8 cellular contexts compared by ENCODE assay signal in the genomic region with DNA sequence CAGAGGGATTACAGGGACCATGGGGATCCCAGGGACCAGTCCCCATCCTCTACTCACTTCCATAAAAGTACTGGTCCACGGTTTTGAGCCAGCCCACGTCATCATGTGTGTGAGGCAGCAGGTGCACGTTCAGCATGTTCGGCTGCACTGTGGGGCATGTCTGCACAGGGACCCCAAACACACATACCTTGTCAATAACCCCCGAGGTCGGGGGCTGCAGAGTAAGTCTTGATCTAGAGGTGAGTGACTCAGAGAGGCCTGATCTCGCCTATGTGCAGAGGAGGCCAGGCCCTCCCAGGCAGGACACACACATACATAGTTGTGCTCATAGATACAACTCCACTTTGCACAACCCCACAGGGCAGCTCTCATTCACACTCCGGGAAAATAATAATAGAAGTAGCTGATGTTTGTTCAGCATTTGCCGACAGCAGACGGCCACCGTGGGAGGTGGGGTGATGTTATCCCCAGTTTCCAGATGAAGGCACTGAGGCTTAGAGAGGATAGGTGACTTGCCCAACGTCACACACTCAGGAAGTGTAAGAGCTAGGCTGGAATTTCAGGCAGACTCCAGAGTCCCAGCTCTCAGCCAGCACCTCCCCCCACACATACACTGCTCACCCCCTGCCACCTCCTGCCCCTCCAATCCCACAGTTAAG. TPM values are rescaled to one million over a fixed set of nuclear protein-coding genes. Genes with fewer than 3 reads are reported as not detected.
DNase-seq lines count a peak whose midpoint lies in the region; ATAC-seq, FAIRE-seq and TF ChIP-seq lines count a peak whose summit lies in the region.

No MANE protein-coding gene starts in this region.

- H3K36me3 Mint-ChIP-seq in T-cell = peaks cover 10% of the 10 kb centered on the region

- POLR2A ChIA-PET in T-cell (lab: Charles Lee) = no interaction called here

- no peaks in the 10 kb centered on the region for H3K27me3 Mint-ChIP-seq in T-cell

- CTCF ChIA-PET in T-cell (lab: Charles Lee) = interaction anchor here in 1 of 2 donors (0.5 to 1.7 kb wide), 5 partner anchors 26 to 132 kb away, joined by 3 to 6 read pairs (median 5); no protein-coding TSS in a partner anchor

- peak; percentile 40 for DNase-seq in GM23248
- DNase-seq in T-cell = no peak
- DNase-seq in fibroblast of lung (ENCODE audit: low read depth in 2 of 2) = peak in 1 of 2 donors; percentile 14
- DNase-seq in gastrocnemius medialis = no peak
- DNase-seq in DMS53 (lab: John Stamatoyannopoulos, UW) = no peak
- DNase-seq in D721Med (ENCODE audit: insufficient read length, low spot score) = no peak

- peak overlapping the region; percentile 91 for H3K4me2 ChIP-seq in GM23248 (ENCODE audit: unreplicated experiment)
- peak overlapping the region; percentile 75 for H3K4me2 ChIP-seq in fibroblast of lung (ENCODE audit: extremely low read depth, insufficient read depth, low read length)

- H3K4me1 Mint-ChIP-seq in T-cell = peaks cover 50 to 66% (median 51%) of the 10 kb centered on the region in 3 donors

- no peak overlapping the region for H3K27ac ChIP-seq in GM23248
- no peak overlapping the region for H3K27ac ChIP-seq in fibroblast of lung (ENCODE audit: insufficient read depth, low read length)
- peak overlapping the region; percentile 82 to 99 (median 98) for H3K27ac ChIP-seq in gastrocnemius medialis

- peaks cover 6% of the 10 kb centered on the region; the same call in 1 of the 2 replicates for H3F3A ChIP-seq in GM23248 (ENCODE audit: insufficient read depth)

- intact Hi-C loops in gastrocnemius medialis (cut with DNase I; ENCODE audit: low total_unique reads) = loop anchor here (5.0 kb wide), 3 partner anchors 113 to 868 kb away; partner anchors contain the start of genes ZNF491, ZNF564 and ZNF799

- no peak for TF ChIP-seq CTCF in fibroblast of lung (conservative IDR thresholded peaks at IDR 0.05 in 1 of 2, IDR thresholded peaks at IDR 0.05 in 1 of 2; ENCODE audit: low read depth in 1 of 2, low read length in 2 of 2)
- TF ChIP-seq CTCF in gastrocnemius medialis (IDR thresholded peaks at IDR 0.05 in 4 of 5, conservative IDR thresholded peaks at IDR 0.05 in 1 of 5) = no peak
- no peak for TF ChIP-seq CTCF in D721Med (IDR thresholded peaks at IDR 0.05; ENCODE audit: insufficient read depth, missing control alignments)

- 45 to 55% methylated on average over 12 of the region's 12 CpGs for WGBS in GM23248 (ENCODE audit: low coverage in 1 of 2, low lambda C conversion rate in 2 of 2, missing lambda C conversion rate in 2 of 2), 2 experiments

- peak overlapping the region; percentile 91 to 97 (median 93) for H3K4me3 Mint-ChIP-seq in T-cell

- H3K27me3 ChIP-seq in GM23248 (replicated peaks; ENCODE audit: insufficient read depth) = no peaks in the 10 kb centered on the region
- H3K27me3 ChIP-seq in fibroblast of lung (ENCODE audit: control insufficient read depth, insufficient read depth, low read length) = no peaks in the 10 kb centered on the region
- no peaks in the 10 kb centered on the region for H3K27me3 ChIP-seq in gastrocnemius medialis

- peak overlapping the region; percentile 96 for H3K9ac ChIP-seq in GM23248
- peak overlapping the region; percentile 73 for H3K9ac ChIP-seq in fibroblast of lung (ENCODE audit: insufficient read depth, low read length)

- peak in 1 of 4 experiments; percentile 3 for ATAC-seq in T-cell (replicated peaks in 1 of 4)
- ATAC-seq in gastrocnemius medialis = no peak
- ATAC-seq in HG03175 (IDR thresholded peaks at IDR 0.05; ENCODE audit: unreplicated experiment) = no peak
- no peak for ATAC-seq in GM19023 (IDR thresholded peaks at IDR 0.05; ENCODE audit: unreplicated experiment)

- peak overlapping the region; percentile 69 to 87 for H3K27ac Mint-ChIP-seq in T-cell

- H3K4me1 ChIP-seq in GM23248 (ENCODE audit: insufficient read depth) (peaks cover 22% of the 10 kb centered on the region), fibroblast of lung (ENCODE audit: control insufficient read depth, extremely low read depth, insufficient read depth, low read length) (peaks cover 12% of the 10 kb centered on the region), gastrocnemius medialis (peaks cover 32 to 35% of the 10 kb centered on the region in 2 donors)

- no peaks in the 10 kb centered on the region for H3K9me2 ChIP-seq in GM23248 (ENCODE audit: insufficient read depth)

- peaks cover 48% of the 10 kb centered on the region for H3K79me2 ChIP-seq in GM23248 (ENCODE audit: insufficient read depth)
- peaks cover 29% of the 10 kb centered on the region for H3K79me2 ChIP-seq in fibroblast of lung (ENCODE audit: control insufficient read depth, insufficient read depth, low read length)

- H2AFZ ChIP-seq in GM23248 = peak overlapping the region; percentile 92
- H2AFZ ChIP-seq in fibroblast of lung (ENCODE audit: low read length) = peak overlapping the region; percentile 19

- no peak for TF ChIP-seq POLR2A in gastrocnemius medialis (IDR thresholded peaks at IDR 0.05)

- H3K9me3 ChIP-seq in GM23248 (ENCODE audit: low read depth) = no peaks in the 10 kb centered on the region
- no peaks in the 10 kb centered on the region for H3K9me3 ChIP-seq in fibroblast of lung (ENCODE audit: control insufficient read depth, insufficient read depth, low read depth, low read length)
- H3K9me3 ChIP-seq in gastrocnemius medialis = no peaks in the 10 kb centered on the region

- peak overlapping the region; percentile 88 for H3K4me3 ChIP-seq in GM23248
- peak overlapping the region; percentile 50 to 91 (median 82) for H3K4me3 ChIP-seq in fibroblast of lung (replicated peaks in 1 of 4; ENCODE audit: control extremely low read depth in 1 of 4, insufficient read depth in 1 of 4, low read depth in 3 of 4, low read length in 4 of 4)
- peak overlapping the region; percentile 89 to 99 (median 96) for H3K4me3 ChIP-seq in gastrocnemius medialis

- FAIRE-seq in D721Med (lab: Jason Lieb, UNC) = no peak

- no peaks in the 10 kb centered on the region for H3K9me3 Mint-ChIP-seq in T-cell

- in situ Hi-C loops in GM23248 (cut with MboI) (no loop called here), gastrocnemius medialis (cut with MboI; ENCODE audit: low sequenced_read_pairs in 4 of 4) (no loop called here)

- H3K36me3 ChIP-seq in GM23248 (ENCODE audit: low read depth) = no peaks in the 10 kb centered on the region
- peaks cover 5% of the 10 kb centered on the region for H3K36me3 ChIP-seq in fibroblast of lung (ENCODE audit: control insufficient read depth, insufficient read depth, low read length)
- peaks cover 0 to 53% of the 10 kb centered on the region in 2 donors for H3K36me3 ChIP-seq in gastrocnemius medialis

- H4K20me1 ChIP-seq in GM23248 (ENCODE audit: insufficient read depth) = no peaks in the 10 kb centered on the region
- no peaks in the 10 kb centered on the region for H4K20me1 ChIP-seq in fibroblast of lung (ENCODE audit: control insufficient read depth, extremely low read depth, insufficient read depth, low read length)

RNA-seq across cellular contexts. Expression of gene MAN2B1, which starts 0.8 kb away (rescaled TPM):
- 56.5 and 81.7 TPM in 2 replicates for total RNA-seq in GM23248 (2014; rRNA removed; shearing (Covaris generic))
- polyA plus RNA-seq in GM23248 (2016; fragmentation: Nextera tagmentation; extraction: Ambion mirVana) = 37.1 and 40.6 TPM in 2 replicates
- 100 to 1,000 TPM in 4 of 5 donors, 10 to 100 TPM in 1; 96.0 to 159 (median 149) TPM for total RNA-seq in T-cell
- total RNA-seq in fibroblast of lung = 33.1 and 36.0 TPM in 2 replicates
- polyA plus RNA-seq in fibroblast of lung = 28.3 and 30.7 TPM in 2 replicates
- polyA plus RNA-seq in fibroblast of lung (2012) = 31.8 and 38.8 TPM in 2 replicates
- 21.2 and 23.2 TPM in 2 replicates for polyA minus RNA-seq in fibroblast of lung (ENCODE audit: low replicate concordance)
- 10 to 100 TPM; 18.0 to 34.2 (median 29.3) TPM for total RNA-seq in gastrocnemius medialis

RNA-seq across cellular contexts. Expression of gene WDR83, which starts 0.8 kb away (rescaled TPM):
- 8.2 and 9.4 TPM in 2 replicates for total RNA-seq in GM23248 (2014; rRNA removed; shearing (Covaris generic))
- 12.7 and 13.1 TPM in 2 replicates for polyA plus RNA-seq in GM23248 (2016; fragmentation: Nextera tagmentation; extraction: Ambion mirVana)
- 10 to 100 TPM in 4 of 5 donors, 1 to 10 TPM in 1; 7.7 to 24.3 (median 17.6) TPM for total RNA-seq in T-cell
- 8.7 and 11.7 TPM in 2 replicates for total RNA-seq in fibroblast of lung
- polyA plus RNA-seq in fibroblast of lung = 4.1 and 5.1 TPM in 2 replicates
- polyA plus RNA-seq in fibroblast of lung (2012) = 8.5 and 10.4 TPM in 2 replicates
- 4.8 and 6.3 TPM in 2 replicates for polyA minus RNA-seq in fibroblast of lung (ENCODE audit: low replicate concordance)
- total RNA-seq in gastrocnemius medialis = 1 to 10 TPM; 2.2 to 8.4 (median 3.7) TPM

RNA-seq across cellular contexts. Expression of gene DHPS, which starts 15.9 kb away (rescaled TPM):
- 68.4 and 104 TPM in 2 replicates for total RNA-seq in GM23248 (2014; rRNA removed; shearing (Covaris generic))
- polyA plus RNA-seq in GM23248 (2016; fragmentation: Nextera tagmentation; extraction: Ambion mirVana) (50.9 and 56.0 TPM in 2 replicates), fibroblast of lung (43.2 and 52.2 TPM in 2 replicates)
- total RNA-seq in T-cell (100 to 1,000 TPM; 141 to 195 (median 177) TPM), fibroblast of lung (56.5 and 60.4 TPM in 2 replicates), gastrocnemius medialis (100 to 1,000 TPM; 115 to 184 (median 127) TPM)
- polyA plus RNA-seq in fibroblast of lung (2012) = 41.3 and 53.9 TPM in 2 replicates
- polyA minus RNA-seq in fibroblast of lung (ENCODE audit: low replicate concordance) = 61.2 and 81.9 TPM in 2 replicates

RNA-seq across cellular contexts. Expression of gene GNG14, which starts 22.0 kb away (rescaled TPM):
- not detected in 2 replicates for total RNA-seq in GM23248 (2014; rRNA removed; shearing (Covaris generic))
- polyA plus RNA-seq in GM23248 (2016; fragmentation: Nextera tagmentation; extraction: Ambion mirVana) = not detected in 2 replicates
- total RNA-seq in T-cell = not detected
- total RNA-seq in fibroblast of lung = not detected in 2 replicates
- not detected in 2 replicates for polyA plus RNA-seq in fibroblast of lung
- polyA plus RNA-seq in fibroblast of lung (2012) = not detected in 2 replicates
- polyA minus RNA-seq in fibroblast of lung (ENCODE audit: low replicate concordance) = 2.9 TPM in 1 of 2 replicates, not detected in the other
- not detected for total RNA-seq in gastrocnemius medialis

RNA-seq across cellular contexts. Expression of gene FBXW9, which starts 30.7 kb away (rescaled TPM):
- total RNA-seq in GM23248 (2014; rRNA removed; shearing (Covaris generic)) = 13.8 and 22.3 TPM in 2 replicates
- 14.2 TPM in 2 replicates for polyA plus RNA-seq in GM23248 (2016; fragmentation: Nextera tagmentation; extraction: Ambion mirVana)
- 1 to 10 TPM; 3.4 to 6.2 (median 4.7) TPM for total RNA-seq in T-cell
- total RNA-seq in fibroblast of lung = 3.1 and 3.3 TPM in 2 replicates
- 3.3 and 4.4 TPM in 2 replicates for polyA plus RNA-seq in fibroblast of lung
- polyA plus RNA-seq in fibroblast of lung (2012) = 6.4 and 6.9 TPM in 2 replicates
- 6.7 and 10.1 TPM in 2 replicates for polyA minus RNA-seq in fibroblast of lung (ENCODE audit: low replicate concordance)
- 1 to 10 TPM; 2.5 to 5.8 (median 3.3) TPM for total RNA-seq in gastrocnemius medialis

Comparison
In these comparisons a context has a peak if more than half of its experiments do, and no peak if none do; other contexts are left out.
1. H3K27ac ChIP-seq: peak in gastrocnemius medialis (4 of 4); none in GM23248 (single experiment) and fibroblast of lung (single experiment).
2. Peak in every context shown above with its lines, with median percentiles within 50 percentile points of each other: H3K4me3 ChIP-seq.